In genomic region chr9:136901516-136902258, GRCh38 we compare ENCODE assay signal across 8 cellular contexts. TPM values are rescaled to one million over a fixed set of nuclear protein-coding genes. Genes with fewer than 3 reads are reported as not detected.
DNase-seq lines count a peak whose midpoint lies in the region; ATAC-seq and TF ChIP-seq lines count a peak whose summit lies in the region.

No MANE protein-coding gene starts in this region.

- peak overlapping the region; percentile 70 to 77 for H3K27ac ChIP-seq in thoracic aorta

- no peaks in the 10 kb centered on the region for H3K36me3 ChIP-seq in thoracic aorta

- no peak overlapping the region for H3K4me3 Mint-ChIP-seq in chondrocyte (ENCODE audit: unreplicated experiment)
- peak overlapping the region in 6 of 8 donors; percentile 39 to 75 (median 57) for H3K4me3 Mint-ChIP-seq in naive B cell

- H3K4me1 Mint-ChIP-seq in chondrocyte (ENCODE audit: low read depth) (peaks cover 16% of the 10 kb centered on the region), naive B cell (peaks cover 22 to 45% (median 27%) of the 10 kb centered on the region in 3 donors)

- no peaks in the 10 kb centered on the region for H3K27me3 ChIP-seq in thoracic aorta (replicated peaks; ENCODE audit: insufficient read depth)

- no peaks in the 10 kb centered on the region for H3K9me3 ChIP-seq in thoracic aorta

- ATAC-seq in GM18517 (IDR thresholded peaks at IDR 0.05; ENCODE audit: unreplicated experiment) (peak; percentile 59), HG03066 (IDR thresholded peaks at IDR 0.05; ENCODE audit: low read depth, unreplicated experiment) (peak; percentile 50), naive B cell (ENCODE audit: low read depth in 2 of 2) (peak; percentile 50 to 57), thoracic aorta (ENCODE audit: insufficient number of reproducible peaks, low FRiP score, low read depth) (no peak)

- H3K27me3 Mint-ChIP-seq in chondrocyte (ENCODE audit: low read depth) (no peaks in the 10 kb centered on the region), naive B cell (no peaks in the 10 kb centered on the region)

- H3K9me3 Mint-ChIP-seq in chondrocyte (ENCODE audit: low read depth) (no peaks in the 10 kb centered on the region), naive B cell (no peaks in the 10 kb centered on the region)

- peaks cover 10% of the 10 kb centered on the region for H3K36me3 Mint-ChIP-seq in chondrocyte (ENCODE audit: low read depth)
- peaks cover 5 to 7% of the 10 kb centered on the region in 2 donors for H3K36me3 Mint-ChIP-seq in naive B cell

- DNase-seq in activated CD4-positive, CD25-positive, alpha-beta regulatory T cell (lab: John Stamatoyannopoulos, UW): peak; percentile 42 to 56 (median 49)
- no peak for DNase-seq in chondrocyte (ENCODE audit: low spot score)
- DNase-seq in naive B cell: peak; percentile 25
- DNase-seq in thoracic aorta (ENCODE audit: low spot score): no peak
- DNase-seq in NCI-H1930 (lab: John Stamatoyannopoulos, UW): no peak
- DNase-seq in nucleus accumbens (lab: John Stamatoyannopoulos, UW): no peak

- H3K4me1 ChIP-seq in thoracic aorta (ENCODE audit: control insufficient read depth in 1 of 2, low read depth in 2 of 2): peaks cover 18 to 40% of the 10 kb centered on the region in 2 donors

- no peak for TF ChIP-seq CTCF in chondrocyte (IDR thresholded peaks at IDR 0.05)
- TF ChIP-seq CTCF in thoracic aorta (IDR thresholded peaks at IDR 0.05): no peak

- H3K27ac Mint-ChIP-seq in chondrocyte (ENCODE audit: unreplicated experiment) (peak overlapping the region; percentile 63), naive B cell (peak overlapping the region; percentile 92 to 98 (median 94))

- H3K4me3 ChIP-seq in thoracic aorta: peak overlapping the region; percentile 54

RNA-seq across cellular contexts. Expression of gene TRAF2, which starts 15.4 kb away (rescaled TPM):
- total RNA-seq in chondrocyte: 9.6 to 12.4 TPM (median 10.4 TPM) in 3 replicates
- 10 to 100 TPM; 13.2 to 29.9 (median 18.4) TPM for polyA plus RNA-seq in naive B cell (ENCODE audit: low read depth in 6 of 6)
- 10 to 100 TPM; 11.6 to 12.9 TPM for total RNA-seq in thoracic aorta

RNA-seq across cellular contexts. Expression of gene EDF1, which starts 35.6 kb away (rescaled TPM):
- total RNA-seq in chondrocyte (296 to 328 TPM (median 320 TPM) in 3 replicates), thoracic aorta (100 to 1,000 TPM; 200 to 240 TPM)
- 100 to 1,000 TPM; 267 to 324 (median 299) TPM for polyA plus RNA-seq in naive B cell (ENCODE audit: low read depth in 6 of 6)

RNA-seq across cellular contexts. Expression of gene FBXW5, which starts 42.9 kb away (rescaled TPM):
- total RNA-seq in chondrocyte (79.2 to 87.5 TPM (median 84.3 TPM) in 3 replicates), thoracic aorta (100 to 1,000 TPM; 176 to 383 TPM)
- polyA plus RNA-seq in naive B cell (ENCODE audit: low read depth in 6 of 6): 100 to 1,000 TPM in 1 of 6 donors, 10 to 100 TPM in 5; 48.2 to 105 (median 55.1) TPM

RNA-seq across cellular contexts. Expression of gene C8G, which starts 43.4 kb away (rescaled TPM):
- total RNA-seq in chondrocyte (2.2 TPM in 1 of 3 replicates, not detected in the others), thoracic aorta (not detected)
- not detected for polyA plus RNA-seq in naive B cell (ENCODE audit: low read depth in 6 of 6)

RNA-seq across cellular contexts. Expression of gene MAMDC4, which starts 49.5 kb away (rescaled TPM):
- total RNA-seq in chondrocyte (7.7 to 9.2 TPM (median 7.7 TPM) in 3 replicates), thoracic aorta (1 to 10 TPM; 1.8 to 2.8 TPM)
- polyA plus RNA-seq in naive B cell (ENCODE audit: low read depth in 6 of 6): not detected

Comparison
In these comparisons a context has a peak if more than half of its experiments do, and no peak if none do; other contexts are left out.
1. DNase-seq: peak in activated CD4-positive, CD25-positive, alpha-beta regulatory T cell (4 of 4) and naive B cell (single experiment); none in chondrocyte (single experiment), thoracic aorta (single experiment), NCI-H1930 (0 of 2) and nucleus accumbens (0 of 56).